ENCODE assay signal across 2 cellular contexts in the genomic region with DNA sequence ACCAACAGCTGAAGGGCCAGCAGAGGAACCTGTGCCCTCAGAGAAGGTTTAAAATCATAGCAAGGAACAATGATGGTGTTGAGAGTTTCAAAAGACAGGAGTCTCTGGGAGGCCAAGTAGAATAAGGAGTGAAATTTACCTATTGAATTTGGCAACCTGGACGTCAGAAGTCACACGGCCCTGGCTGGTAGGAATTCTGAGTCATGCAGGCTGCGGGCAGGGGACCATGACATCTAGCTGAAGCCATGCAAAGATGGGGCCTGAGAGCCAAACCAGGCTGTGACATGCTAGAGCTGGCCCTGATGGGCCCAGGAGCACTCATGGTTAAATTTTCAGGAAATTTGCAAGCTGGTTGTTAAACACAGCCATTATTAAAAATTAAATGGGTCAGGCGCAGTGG.
TF ChIP-seq lines count a peak whose summit lies in the region.

No MANE protein-coding gene starts in this region.

TF ChIP-seq in HCT116, 20 proteins besides CTCF, POLR2A, EP300 and RAD21:
- TF ChIP-seq SRF (IDR thresholded peaks at IDR 0.05; ENCODE audit: low read depth) (no peak), CEBPB (IDR thresholded peaks at IDR 0.05; ENCODE audit: low read depth) (no peak), SP1 (IDR thresholded peaks at IDR 0.05; ENCODE audit: low read depth) (no peak), EGR1 (IDR thresholded peaks at IDR 0.05; ENCODE audit: low read depth) (no peak), CBX3 (IDR thresholded peaks at IDR 0.05; ENCODE audit: low read depth) (no peak), EZH2phosphoT487 (IDR thresholded peaks at IDR 0.05; ENCODE audit: borderline replicate concordance) (no peak), YY1 (IDR thresholded peaks at IDR 0.05; ENCODE audit: extremely low read depth, insufficient replicate concordance, low read depth, low read length) (no peak), ZFX (IDR thresholded peaks at IDR 0.05) (no peak)
- TF ChIP-seq, protein P1, sequence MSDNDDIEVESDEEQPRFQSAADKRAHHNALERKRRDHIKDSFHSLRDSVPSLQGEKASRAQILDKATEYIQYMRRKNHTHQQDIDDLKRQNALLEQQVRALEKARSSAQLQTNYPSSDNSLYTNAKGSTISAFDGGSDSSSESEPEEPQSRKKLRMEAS (IDR thresholded peaks at IDR 0.05) = no peak
- TF ChIP-seq, protein P2, sequence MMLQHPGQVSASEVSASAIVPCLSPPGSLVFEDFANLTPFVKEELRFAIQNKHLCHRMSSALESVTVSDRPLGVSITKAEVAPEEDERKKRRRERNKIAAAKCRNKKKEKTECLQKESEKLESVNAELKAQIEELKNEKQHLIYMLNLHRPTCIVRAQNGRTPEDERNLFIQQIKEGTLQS (IDR thresholded peaks at IDR 0.05) = no peak
- TF ChIP-seq, protein P3, sequence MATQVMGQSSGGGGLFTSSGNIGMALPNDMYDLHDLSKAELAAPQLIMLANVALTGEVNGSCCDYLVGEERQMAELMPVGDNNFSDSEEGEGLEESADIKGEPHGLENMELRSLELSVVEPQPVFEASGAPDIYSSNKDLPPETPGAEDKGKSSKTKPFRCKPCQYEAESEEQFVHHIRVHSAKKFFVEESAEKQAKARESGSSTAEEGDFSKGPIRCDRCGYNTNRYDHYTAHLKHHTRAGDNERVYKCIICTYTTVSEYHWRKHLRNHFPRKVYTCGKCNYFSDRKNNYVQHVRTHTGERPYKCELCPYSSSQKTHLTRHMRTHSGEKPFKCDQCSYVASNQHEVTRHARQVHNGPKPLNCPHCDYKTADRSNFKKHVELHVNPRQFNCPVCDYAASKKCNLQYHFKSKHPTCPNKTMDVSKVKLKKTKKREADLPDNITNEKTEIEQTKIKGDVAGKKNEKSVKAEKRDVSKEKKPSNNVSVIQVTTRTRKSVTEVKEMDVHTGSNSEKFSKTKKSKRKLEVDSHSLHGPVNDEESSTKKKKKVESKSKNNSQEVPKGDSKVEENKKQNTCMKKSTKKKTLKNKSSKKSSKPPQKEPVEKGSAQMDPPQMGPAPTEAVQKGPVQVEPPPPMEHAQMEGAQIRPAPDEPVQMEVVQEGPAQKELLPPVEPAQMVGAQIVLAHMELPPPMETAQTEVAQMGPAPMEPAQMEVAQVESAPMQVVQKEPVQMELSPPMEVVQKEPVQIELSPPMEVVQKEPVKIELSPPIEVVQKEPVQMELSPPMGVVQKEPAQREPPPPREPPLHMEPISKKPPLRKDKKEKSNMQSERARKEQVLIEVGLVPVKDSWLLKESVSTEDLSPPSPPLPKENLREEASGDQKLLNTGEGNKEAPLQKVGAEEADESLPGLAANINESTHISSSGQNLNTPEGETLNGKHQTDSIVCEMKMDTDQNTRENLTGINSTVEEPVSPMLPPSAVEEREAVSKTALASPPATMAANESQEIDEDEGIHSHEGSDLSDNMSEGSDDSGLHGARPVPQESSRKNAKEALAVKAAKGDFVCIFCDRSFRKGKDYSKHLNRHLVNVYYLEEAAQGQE (IDR thresholded peaks at IDR 0.05; ENCODE audit: low read depth) = no peak

TF ChIP-seq in GM12878, 131 proteins besides CTCF, POLR2A, EP300 and RAD21:
- no peak for TF ChIP-seq TARDBP (IDR thresholded peaks at IDR 0.05; ENCODE audit: borderline replicate concordance)
- TF ChIP-seq PAX5 (IDR thresholded peaks at IDR 0.05; ENCODE audit: borderline replicate concordance, low read depth, low read length) = 0 out of 2 replicates have a peak, but pooled peaks have one; percentile 23
